ENCODE assay signal across 8 cellular contexts in genomic region chr1:29197590-29197924, GRCh38. TPM values are rescaled to one million over a fixed set of nuclear protein-coding genes. Genes with fewer than 3 reads are reported as not detected.
DNase-seq lines count a peak whose midpoint lies in the region; ATAC-seq and TF ChIP-seq lines count a peak whose summit lies in the region.

No MANE protein-coding gene starts in this region.

- H3K27ac Mint-ChIP-seq in activated T-helper 17 cell treated with anti-CD3 and anti-CD28 coated beads, Interleukin-2, amount 50 U/mL, for 72 hours, result peak overlapping the region; percentile 42

- DNase-seq in ACHN (peak; percentile 51), NCI-H2171 treated with DMSO at 0.1 percent for 48 hours (lab: John Stamatoyannopoulos, UW) (peak; percentile 37), iPS-NIHi7 (ENCODE audit: extremely low spot score) (peak; percentile 72), pons (ENCODE audit: low spot score) (no peak), medulla oblongata (ENCODE audit: extremely low spot score) (no peak)

- in situ Hi-C loops in ACHN (cut with HindIII; ENCODE audit: low pct_ligation_motif_present, low pct_unique_long_range_greater_than_20kb, low sequenced_read_pairs), result no loop called here

- peak; percentile 62 for ATAC-seq in activated T-helper 17 cell treated with anti-CD3 and anti-CD28 coated beads, Interleukin-2, amount 50 U/mL, for 72 hours (replicated peaks)
- ATAC-seq in GM18909 (IDR thresholded peaks at IDR 0.05; ENCODE audit: poor library complexity, unreplicated experiment), result no peak

- TF ChIP-seq CTCF in GM12872 (IDR thresholded peaks at IDR 0.05; ENCODE audit: insufficient read depth, low read depth, low read length), result peak; percentile 61

- peaks cover 64% of the 10 kb centered on the region for H3K36me3 Mint-ChIP-seq in activated T-helper 17 cell treated with anti-CD3 and anti-CD28 coated beads, Interleukin-2, amount 50 U/mL, for 72 hours (ENCODE audit: low read depth)

- H3K4me3 Mint-ChIP-seq in activated T-helper 17 cell treated with anti-CD3 and anti-CD28 coated beads, Interleukin-2, amount 50 U/mL, for 72 hours, result no peak overlapping the region

- H3K9me3 Mint-ChIP-seq in activated T-helper 17 cell treated with anti-CD3 and anti-CD28 coated beads, Interleukin-2, amount 50 U/mL, for 72 hours, result no peaks in the 10 kb centered on the region

- no peaks in the 10 kb centered on the region for H3K4me1 Mint-ChIP-seq in activated T-helper 17 cell treated with anti-CD3 and anti-CD28 coated beads, Interleukin-2, amount 50 U/mL, for 72 hours

- no peaks in the 10 kb centered on the region for H3K27me3 Mint-ChIP-seq in activated T-helper 17 cell treated with anti-CD3 and anti-CD28 coated beads, Interleukin-2, amount 50 U/mL, for 72 hours

RNA-seq across cellular contexts. Expression of gene SRSF4, which starts 15.9 kb away (rescaled TPM):
- total RNA-seq in activated T-helper 17 cell treated with anti-CD3 and anti-CD28 coated beads, Interleukin-2, amount 50 U/mL, for 72 hours, result 100 to 1,000 TPM; 118 to 125 TPM

RNA-seq across cellular contexts. Expression of gene MECR, which starts 33.2 kb away (rescaled TPM):
- 10 to 100 TPM; 21.0 to 38.3 TPM for total RNA-seq in activated T-helper 17 cell treated with anti-CD3 and anti-CD28 coated beads, Interleukin-2, amount 50 U/mL, for 72 hours

RNA-seq across cellular contexts. Expression of gene PTPRU, which starts 38.8 kb away (rescaled TPM):
- total RNA-seq in activated T-helper 17 cell treated with anti-CD3 and anti-CD28 coated beads, Interleukin-2, amount 50 U/mL, for 72 hours, result 1 to 10 TPM in 1 of 2 donors, under 1 TPM in 1; 0.99 to 2.1 TPM

Comparison
In these comparisons a context has a peak if more than half of its experiments do, and no peak if none do; other contexts are left out.
1. DNase-seq: peak in ACHN (single experiment), NCI-H2171 treated with DMSO at 0.1 percent for 48 hours (single experiment) and iPS-NIHi7 (single experiment); none in pons (single experiment) and medulla oblongata (single experiment).